Comparison of ENCODE assay signal across 19 cellular contexts in the genomic region with DNA sequence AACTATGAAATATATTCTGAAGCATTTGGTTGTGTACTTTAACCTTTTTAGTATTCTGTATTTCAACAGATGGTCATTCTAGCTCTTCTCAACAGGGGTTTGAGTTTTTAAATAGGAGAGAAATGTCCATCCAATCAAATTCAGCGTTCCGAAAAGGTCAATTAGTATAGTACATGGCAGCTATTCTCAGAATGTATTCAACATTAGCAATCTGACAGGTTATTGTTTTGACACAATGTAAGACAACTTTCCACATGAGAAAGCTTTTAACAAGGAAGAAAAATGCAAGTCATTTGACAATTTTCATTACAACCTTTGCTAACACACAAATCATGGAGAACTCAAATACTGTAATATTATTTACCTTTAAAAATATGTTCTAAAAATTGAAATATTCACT.
"Had no signal": no experiment of that assay in that cellular context is flagged by ENCODE, and none has a peak within 500 bp of the region (broad histone marks: within the 10 kb centered on the region; RNA-seq: fewer than 3 reads in every experiment).

No MANE protein-coding gene starts in this region.

- ATAC-seq: esophagus mucosa; gastrocnemius medialis; left lobe of liver; natural killer cell; pancreas; sciatic nerve; stimulated activated memory B cell treated with anti-CD40 and anti-IgM and Interleukin-4, amounts not matched to agents 10 μg/mL and 1 μg/mL and 100 μg/mL, for 72 hours; stimulated activated naive CD8-positive, alpha-beta T cell treated with anti-CD3 and anti-CD28 coated beads, Interleukin-15, Interleukin-2, amounts not matched to agents 100 U/mL and 50 U/mL, for 24 hours had no signal

- H3K9me3 Mint-ChIP-seq: neural crest cell had no signal

- H3K27ac Mint-ChIP-seq: endodermal cell; memory B cell; natural killer cell; stimulated activated memory B cell treated with anti-CD40 and anti-IgM and Interleukin-4, amounts not matched to agents 10 μg/mL and 1 μg/mL and 100 μg/mL, for 72 hours had no signal

- H3K4me3 Mint-ChIP-seq: endodermal cell; memory B cell; natural killer cell; neural crest cell; stimulated activated memory B cell treated with anti-CD40 and anti-IgM and Interleukin-4, amounts not matched to agents 10 μg/mL and 1 μg/mL and 100 μg/mL, for 72 hours had no signal

- H3K4me1 Mint-ChIP-seq: memory B cell; natural killer cell; neural crest cell; stimulated activated memory B cell treated with anti-CD40 and anti-IgM and Interleukin-4, amounts not matched to agents 10 μg/mL and 1 μg/mL and 100 μg/mL, for 72 hours had no signal

- H3K27me3 Mint-ChIP-seq: memory B cell; stimulated activated memory B cell treated with anti-CD40 and anti-IgM and Interleukin-4, amounts not matched to agents 10 μg/mL and 1 μg/mL and 100 μg/mL, for 72 hours had no signal

- FAIRE-seq: urothelium cell line had no signal

- DNase-seq: effector CD8-positive, alpha-beta T cell; endodermal cell; foreskin fibroblast; gastrocnemius medialis; head of caudate nucleus; kidney; natural killer cell; pancreas; stimulated activated CD4-positive, alpha-beta T cell treated with anti-CD3 and anti-CD28 coated beads, Interleukin-2, amount 100 ng/mL, for 24 hours; stimulated activated CD4-positive, alpha-beta T cell treated with anti-CD3 and anti-CD28 coated beads, Interleukin-4, amount 100 ng/mL, for 4 hours; stimulated activated naive CD8-positive, alpha-beta T cell treated with anti-CD3 and anti-CD28 coated beads, Interleukin-15, Interleukin-2, amounts not matched to agents 100 U/mL and 50 U/mL, for 24 hours; upper lobe of left lung had no signal
